16 cellular contexts compared by ENCODE assay signal in the genomic region with DNA sequence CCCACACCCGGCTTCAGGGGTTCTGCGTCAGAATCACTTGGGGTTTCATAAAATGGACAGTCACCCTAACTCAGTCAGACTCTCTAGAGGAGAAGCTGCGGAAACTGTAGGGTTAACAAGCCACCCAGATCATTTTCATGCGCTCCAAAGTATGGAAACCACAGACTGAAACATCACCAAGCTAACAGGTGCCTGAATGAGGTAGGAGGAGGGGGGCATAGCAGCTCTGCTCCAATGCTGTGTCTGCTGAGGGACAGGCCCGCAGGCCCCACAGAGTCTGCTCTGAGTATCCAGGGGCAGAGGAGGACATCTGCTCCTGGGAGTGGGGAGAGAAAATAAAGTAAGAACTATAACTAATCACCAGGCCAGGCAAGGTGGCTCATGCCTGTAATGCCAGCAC.
"Had no signal": no experiment of that assay in that cellular context is flagged by ENCODE, and none has a peak within 500 bp of the region (broad histone marks: within the 10 kb centered on the region; RNA-seq: fewer than 3 reads in every experiment).

No MANE protein-coding gene starts in this region.

- H3K4me3 ChIP-seq: adrenal gland, esophagus squamous epithelium, suprapubic skin, transverse colon, uterus had no signal

- H3K9me3 ChIP-seq: adrenal gland, esophagus squamous epithelium, suprapubic skin, transverse colon, uterus had no signal

- H3K36me3 ChIP-seq: adrenal gland, esophagus squamous epithelium, suprapubic skin, transverse colon, uterus had no signal

- ATAC-seq: activated T-cell treated with anti-CD3 and anti-CD28 coated beads, Interleukin-2, amount 50 U/mL, for 72 hours; natural killer cell had no signal

- H3K4me1 ChIP-seq: uterus had no signal

- H3K27me3 ChIP-seq: adrenal gland, esophagus squamous epithelium, suprapubic skin, transverse colon, uterus had no signal

- DNase-seq: activated CD4-positive, alpha-beta T cell treated with anti-CD3 and anti-CD28 coated beads, Interleukin-2, amount 50 U/mL, for 1 hour; activated CD4-positive, CD25-positive, alpha-beta regulatory T cell treated with anti-CD3 and anti-CD28 coated beads, Interleukin-2, amount 50 U/mL, for 72 hours; activated CD8-positive, alpha-beta memory T cell treated with anti-CD3 and anti-CD28 coated beads, Interleukin-2, amount 50 U/mL, for 4 hours; activated effector memory CD4-positive, alpha-beta T cell treated with anti-CD3 and anti-CD28 coated beads, Interleukin-2, amount 50 U/mL, for 16 hours; activated T-cell treated with anti-CD3 and anti-CD28 coated beads, Interleukin-2, amount 50 U/mL, for 72 hours; dermis blood vessel endothelial cell; effector memory CD4-positive, alpha-beta T cell; esophagus squamous epithelium; natural killer cell; stimulated activated CD4-positive, alpha-beta T cell treated with anti-CD3 and anti-CD28 coated beads, Interleukin-2, amount 100 ng/mL, for 24 hours; T-helper 2 cell; transverse colon; uterus had no signal

- H3K27ac ChIP-seq: esophagus squamous epithelium, suprapubic skin, transverse colon, uterus, VCaP had no signal
